8 cellular contexts compared by ENCODE assay signal in genomic region chr15:31236184-31237041, GRCh38.
DNase-seq lines count a peak whose midpoint lies in the region; ATAC-seq and FAIRE-seq lines count a peak whose summit lies in the region.

No MANE protein-coding gene starts in this region.

- in situ Hi-C loops in ACHN (cut with HindIII; ENCODE audit: low pct_ligation_motif_present, low pct_unique_long_range_greater_than_20kb, low sequenced_read_pairs) = no loop called here

- peaks cover 0 to 6% of the 10 kb centered on the region in 2 donors for H3K4me1 ChIP-seq in small intestine (ENCODE audit: control insufficient read depth in 2 of 2, insufficient read depth in 1 of 2, low read depth in 1 of 2, low read length in 1 of 2)

- H3K27me3 ChIP-seq in small intestine (ENCODE audit: control insufficient read depth in 2 of 2, insufficient read depth in 2 of 2, low read length in 2 of 2) = no peaks in the 10 kb centered on the region

- no peak for FAIRE-seq in small intestine (lab: Jason Lieb, UNC)

- peak; percentile 53 for ATAC-seq in GM21390 (IDR thresholded peaks at IDR 0.05; ENCODE audit: unreplicated experiment)

- no peaks in the 10 kb centered on the region for H3K9me3 ChIP-seq in small intestine (ENCODE audit: control insufficient read depth, low read depth)

- peak; percentile 77 for DNase-seq in ACHN
- DNase-seq in NCI-H1092 treated with DMSO at 0.1 percent for 48 hours (lab: John Stamatoyannopoulos, UW) = peak; percentile 93
- peak in 50 of 58 donors; percentile 15 to 94 (median 50) for DNase-seq in anterior cingulate cortex (lab: John Stamatoyannopoulos, UW)
- peak; percentile 44 to 63 for DNase-seq in hippocampal formation (lab: John Stamatoyannopoulos, UW)
- DNase-seq in small intestine = peak; percentile 34
- DNase-seq in AML-193 (lab: John Stamatoyannopoulos, UW) = no peak
- no peak for DNase-seq in stimulated activated CD4-positive, alpha-beta T cell treated with anti-CD3 and anti-CD28 coated beads, Interleukin-4, amount 100 ng/mL, for 24 hours

- no peak overlapping the region for H3K4me3 ChIP-seq in small intestine (ENCODE audit: low read depth in 1 of 2, low read length in 2 of 2)

- peak overlapping the region in 1 of 2 donors; percentile 56 for H3K27ac ChIP-seq in small intestine (ENCODE audit: low read depth in 1 of 2, low read length in 1 of 2)

- no peaks in the 10 kb centered on the region for H3K36me3 ChIP-seq in small intestine (ENCODE audit: control insufficient read depth in 2 of 2, insufficient read depth in 2 of 2, low read length in 2 of 2)

- WGBS in small intestine, 3 donors = 39 to 50% (median 44%) methylated on average over 18 to 19 of the region's 19 CpGs

Comparison
In these comparisons a context has a peak if more than half of its experiments do, and no peak if none do; other contexts are left out.
1. DNase-seq: peak in ACHN (single experiment), NCI-H1092 treated with DMSO at 0.1 percent for 48 hours (single experiment), anterior cingulate cortex (50 of 58), hippocampal formation (2 of 2) and small intestine (single experiment); none in AML-193 (0 of 2) and stimulated activated CD4-positive, alpha-beta T cell treated with anti-CD3 and anti-CD28 coated beads, Interleukin-4, amount 100 ng/mL, for 24 hours (single experiment).